In the genomic region with DNA sequence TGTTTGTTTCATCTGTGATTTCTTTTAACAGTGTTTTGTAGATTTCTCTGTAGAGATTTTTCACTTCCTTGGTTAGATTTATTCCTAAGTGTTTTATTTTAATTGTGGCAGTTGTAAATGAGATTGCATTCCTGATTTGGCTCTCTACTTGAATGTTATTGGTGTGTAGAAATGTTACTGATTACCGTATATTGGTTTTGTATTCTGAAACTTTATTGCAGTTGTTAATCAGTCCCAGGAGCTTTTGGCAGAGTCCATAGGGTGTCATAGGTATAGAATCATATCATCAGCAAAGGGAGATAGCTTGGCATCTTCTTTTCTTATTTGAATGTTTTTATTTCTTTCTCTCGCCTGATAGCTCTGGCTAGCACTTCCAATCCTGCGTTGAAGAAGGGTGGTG, we compare ENCODE assay signal across 26 cellular contexts.
"Had no signal": no experiment of that assay in that cellular context is flagged by ENCODE, and none has a peak within 500 bp of the region (broad histone marks: within the 10 kb centered on the region; RNA-seq: fewer than 3 reads in every experiment).

No MANE protein-coding gene starts in this region.

- ATAC-seq: stimulated activated effector memory CD8-positive, alpha-beta T cell treated with anti-CD3 and anti-CD28 coated beads, Interleukin-12 subunit alpha, Interleukin-12 subunit beta, amount 100 ng/mL, for 72 hours; stimulated activated memory B cell treated with anti-CD40 and anti-IgM and Interleukin-4, amounts not matched to agents 10 μg/mL and 1 μg/mL and 100 μg/mL, for 72 hours; stimulated activated naive B cell treated with anti-CD40 and anti-IgM and Interleukin-4, amounts not matched to agents 10 μg/mL and 1 μg/mL and 100 μg/mL, for 72 hours; stimulated activated naive CD8-positive, alpha-beta T cell treated with anti-CD3 and anti-CD28 coated beads, Interleukin-15, amount 100 ng/mL, for 72 hours; stimulated activated naive CD8-positive, alpha-beta T cell treated with anti-CD3 and anti-CD28 coated beads, Interleukin-15, Interleukin-2, amounts not matched to agents 100 U/mL and 50 U/mL, for 24 hours; upper lobe of right lung had no signal

- H3K4me1 ChIP-seq: stomach, suprapubic skin, testis, thyroid gland, tibial artery, tibial nerve, upper lobe of left lung, upper lobe of right lung, uterus, vagina had no signal

- H3K27ac ChIP-seq: stomach, suprapubic skin, testis, thoracic aorta, thyroid gland, tibial artery, tibial nerve, upper lobe of left lung, upper lobe of right lung, uterus, vagina had no signal

- FAIRE-seq: urothelium cell line had no signal

- H3K9me3 ChIP-seq: stomach, suprapubic skin, testis, thoracic aorta, thyroid gland, tibial artery, upper lobe of left lung, upper lobe of right lung, uterus, vagina had no signal

- DNase-seq: stimulated activated CD4-positive, alpha-beta T cell treated with anti-CD3 and anti-CD28 coated beads, Interleukin-2, amount 100 ng/mL, for 48 hours; stimulated activated CD4-positive, alpha-beta T cell treated with anti-CD3 and anti-CD28 coated beads, Interleukin-4, amount 100 ng/mL, for 1 hour; stimulated activated CD4-positive, alpha-beta T cell treated with anti-CD3 and anti-CD28 coated beads, Interleukin-4, amount 100 ng/mL, for 24 hours; stimulated activated CD4-positive, alpha-beta T cell treated with anti-CD3 and anti-CD28 coated beads, Interleukin-4, amount 100 ng/mL, for 4 hours; stimulated activated CD8-positive, alpha-beta memory T cell treated with anti-CD3 and anti-CD28 coated beads, Interleukin-4, amount 100 ng/mL, for 48 hours; stimulated activated naive B cell treated with anti-CD40 and anti-IgM and Interleukin-4, amounts not matched to agents 10 μg/mL and 1 μg/mL and 100 μg/mL, for 72 hours; stimulated activated naive CD4-positive, alpha-beta T cell; stimulated activated naive CD4-positive, alpha-beta T cell treated with Interleukin-2 at 50 U/mL for 16 hours; stimulated activated naive CD8-positive, alpha-beta T cell treated with anti-CD3 and anti-CD28 coated beads, Interleukin-15, amount 100 ng/mL, for 72 hours; stimulated activated naive CD8-positive, alpha-beta T cell treated with anti-CD3 and anti-CD28 coated beads, Interleukin-15, Interleukin-2, amounts not matched to agents 100 U/mL and 50 U/mL, for 24 hours; stomach; substantia nigra; testis; thyroid gland; tibial artery; trophoblast cell; upper lobe of left lung; upper lobe of right lung; uterus had no signal

- H3K4me3 ChIP-seq: stomach, suprapubic skin, testis, thoracic aorta, thyroid gland, tibial artery, tibial nerve, upper lobe of left lung, upper lobe of right lung, uterus, vagina had no signal

- H3K27me3 ChIP-seq: stomach, suprapubic skin, testis, thyroid gland, tibial artery, tibial nerve, upper lobe of left lung, upper lobe of right lung, uterus, vagina had no signal

- H3K36me3 ChIP-seq: stomach, suprapubic skin, thoracic aorta, thyroid gland, tibial artery, tibial nerve, upper lobe of left lung, upper lobe of right lung, uterus, vagina had no signal
